Comparison of ENCODE assay signal across 7 cellular contexts in the genomic region with DNA sequence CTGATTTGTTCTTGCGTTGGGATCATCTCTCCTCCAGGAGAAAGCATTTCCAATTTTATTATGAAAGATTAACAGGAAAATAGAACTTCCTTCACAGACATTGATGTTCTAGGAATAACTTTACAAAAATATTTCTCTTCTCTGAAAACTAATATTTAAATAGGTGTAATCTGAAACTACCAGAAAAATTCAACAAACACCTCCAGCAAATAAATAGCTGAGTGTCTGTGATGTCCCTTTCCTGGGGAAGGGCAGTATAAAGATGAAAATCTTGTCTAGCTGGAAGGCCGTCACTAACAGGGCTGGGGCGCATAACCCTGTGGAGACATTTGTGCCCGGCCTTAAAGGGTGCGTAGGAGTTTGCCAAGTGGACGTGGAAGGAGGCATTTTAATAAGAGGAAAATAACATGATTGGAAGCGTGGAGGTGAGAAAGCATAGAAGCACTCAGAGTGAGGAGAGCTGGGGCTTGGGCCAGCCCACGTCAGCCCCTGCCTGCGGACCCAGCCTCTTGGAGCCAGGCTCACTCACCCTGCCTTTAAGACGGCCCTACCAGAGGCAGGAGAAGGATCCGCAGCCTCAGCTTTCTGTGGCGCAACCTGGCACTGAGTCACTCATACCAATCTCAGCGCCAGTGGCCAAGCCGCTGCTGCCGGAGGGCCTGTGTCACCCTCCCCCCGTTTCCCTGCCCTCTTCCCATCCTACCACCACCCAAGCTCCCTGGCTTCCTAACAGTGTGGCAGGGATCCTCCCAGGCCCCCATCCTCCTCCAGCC.
DNase-seq lines count a peak whose midpoint lies in the region; ATAC-seq and TF ChIP-seq lines count a peak whose summit lies in the region.

No MANE protein-coding gene starts in this region.

- no peak for TF ChIP-seq CTCF in nephron progenitor cell (IDR thresholded peaks at IDR 0.05)

- H3K27me3 Mint-ChIP-seq in activated naive CD8-positive, alpha-beta T cell treated with anti-CD3 and anti-CD28 coated beads, Interleukin-2, amount 50 U/mL, for 24 hours, result no peaks in the 10 kb centered on the region
- H3K27me3 Mint-ChIP-seq in nephron progenitor cell (ENCODE audit: low read depth, poor library complexity), result peaks cover 3% of the 10 kb centered on the region

- peak overlapping the region; percentile 75 for H3K4me3 Mint-ChIP-seq in activated naive CD8-positive, alpha-beta T cell treated with anti-CD3 and anti-CD28 coated beads, Interleukin-2, amount 50 U/mL, for 24 hours
- H3K4me3 Mint-ChIP-seq in nephron progenitor cell, result no peak overlapping the region

- H3K27ac Mint-ChIP-seq in activated naive CD8-positive, alpha-beta T cell treated with anti-CD3 and anti-CD28 coated beads, Interleukin-2, amount 50 U/mL, for 24 hours, result peak overlapping the region; percentile 89
- peak overlapping the region; percentile 87 for H3K27ac Mint-ChIP-seq in nephron progenitor cell

- DNase-seq in NCI-H226 (peak; percentile 97), nephron progenitor cell (no peak), amniotic stem cell (lab: John Stamatoyannopoulos, UW) (no peak), DMS79 (lab: John Stamatoyannopoulos, UW) (no peak), LoVo (ENCODE audit: low spot score) (no peak)
- DNase-seq in activated naive CD8-positive, alpha-beta T cell treated with anti-CD3 and anti-CD28 coated beads, Interleukin-2, amount 50 U/mL, for 24 hours, result peak; percentile 30

- no peaks in the 10 kb centered on the region for H3K9me3 Mint-ChIP-seq in activated naive CD8-positive, alpha-beta T cell treated with anti-CD3 and anti-CD28 coated beads, Interleukin-2, amount 50 U/mL, for 24 hours
- H3K9me3 Mint-ChIP-seq in nephron progenitor cell, result no peaks in the 10 kb centered on the region

- peak; percentile 12 for ATAC-seq in GM21515 (IDR thresholded peaks at IDR 0.05; ENCODE audit: unreplicated experiment)
- peak; percentile 10 for ATAC-seq in activated naive CD8-positive, alpha-beta T cell treated with anti-CD3 and anti-CD28 coated beads, Interleukin-2, amount 50 U/mL, for 24 hours

- peaks cover 71% of the 10 kb centered on the region for H3K4me1 Mint-ChIP-seq in activated naive CD8-positive, alpha-beta T cell treated with anti-CD3 and anti-CD28 coated beads, Interleukin-2, amount 50 U/mL, for 24 hours
- peaks cover 56% of the 10 kb centered on the region for H3K4me1 Mint-ChIP-seq in nephron progenitor cell

- no peaks in the 10 kb centered on the region for H3K36me3 Mint-ChIP-seq in activated naive CD8-positive, alpha-beta T cell treated with anti-CD3 and anti-CD28 coated beads, Interleukin-2, amount 50 U/mL, for 24 hours (ENCODE audit: low read depth)
- H3K36me3 Mint-ChIP-seq in nephron progenitor cell (ENCODE audit: low read depth), result no peaks in the 10 kb centered on the region

Comparison
In these comparisons a context has a peak if more than half of its experiments do, and no peak if none do; other contexts are left out.
1. DNase-seq: peak in NCI-H226 (single experiment) and activated naive CD8-positive, alpha-beta T cell treated with anti-CD3 and anti-CD28 coated beads, Interleukin-2, amount 50 U/mL, for 24 hours (single experiment); none in nephron progenitor cell (single experiment), amniotic stem cell (single experiment), DMS79 (single experiment) and LoVo (single experiment).